Comparison of ENCODE assay signal across 17 cellular contexts in genomic region chr6:1735239-1735803, GRCh38.
A peak's percentile ranks its signal among the peaks of the same experiment; 100 is the strongest.
DNase-seq lines count a peak whose midpoint lies in the region; ATAC-seq and TF ChIP-seq lines count a peak whose summit lies in the region.
"Had no signal": no experiment of that assay in that cellular context is flagged by ENCODE, and none has a peak within 500 bp of the region (broad histone marks: within the 10 kb centered on the region; RNA-seq: fewer than 3 reads in every experiment).

No MANE protein-coding gene starts in this region.

- WGBS in stomach, 5 donors, result 55 to 85% (median 75%) methylated on average over 6 of the region's 6 CpGs

- no peaks in the 10 kb centered on the region for H3K79me2 ChIP-seq in OCI-LY7 (ENCODE audit: insufficient read depth, low read depth, low read length)
- H3K79me2 ChIP-seq in Karpas-422 (ENCODE audit: low read length), result no peaks in the 10 kb centered on the region

- H3K36me3 ChIP-seq in OCI-LY7 (ENCODE audit: insufficient read depth, low read length) (no peaks in the 10 kb centered on the region), mucosa of descending colon (ENCODE audit: low read depth) (no peaks in the 10 kb centered on the region), stomach (peaks cover 0 to 9% (median 5%) of the 10 kb centered on the region in 4 donors), Karpas-422 (ENCODE audit: insufficient read depth, low read length) (no peaks in the 10 kb centered on the region)

- TF ChIP-seq EP300 in stomach (IDR thresholded peaks at IDR 0.05), result no peak

- H3K4me2 ChIP-seq in OCI-LY7 (ENCODE audit: low read length), result peak overlapping the region; percentile 79
- no peak overlapping the region for H3K4me2 ChIP-seq in Karpas-422 (ENCODE audit: low read depth, low read length, poor library complexity, severe bottlenecking)

- H3K4me1 ChIP-seq in OCI-LY7 (ENCODE audit: insufficient read depth, low read length, poor library complexity, severe bottlenecking) (peaks cover 62% of the 10 kb centered on the region), mucosa of descending colon (ENCODE audit: low read depth) (no peaks in the 10 kb centered on the region), stomach (no peaks in the 10 kb centered on the region), Karpas-422 (ENCODE audit: low read length) (peaks cover 17% of the 10 kb centered on the region)

- intact Hi-C loops in OCI-LY7 (cut with micrococcal nuclease; ENCODE audit: unreplicated experiment), result no loop called here
- intact Hi-C loops in mucosa of descending colon (cut with DNase I, micrococcal nuclease), result no loop called here
- intact Hi-C loops in stomach (cut with DNase I; ENCODE audit: low total_unique reads), result no loop called here

- ATAC-seq in mucosa of descending colon (peak; percentile 41), GM21528 (IDR thresholded peaks at IDR 0.05; ENCODE audit: low FRiP score, unreplicated experiment) (no peak)
- ATAC-seq: HCT116, Panc1 had no signal

- H3K9ac ChIP-seq in Karpas-422 (ENCODE audit: low read length), result no peak overlapping the region
- H3K9ac ChIP-seq: GM23248 had no signal

- CTCF ChIA-PET in OCI-LY7 (lab: Charles Lee; ENCODE audit: unreplicated experiment), result no interaction called here

- H3K4me3 ChIP-seq in OCI-LY7 (ENCODE audit: low read depth, low read length, poor library complexity, severe bottlenecking), result no peak overlapping the region
- no peak overlapping the region for H3K4me3 ChIP-seq in mucosa of descending colon
- H3K4me3 ChIP-seq in stomach, result no peak overlapping the region
- H3K4me3 ChIP-seq in Karpas-422 (ENCODE audit: low read length), result no peak overlapping the region
- H3K4me3 ChIP-seq: GM23248 had no signal

- H2AFZ ChIP-seq in OCI-LY7 (ENCODE audit: low read length) (no peak overlapping the region), Karpas-422 (ENCODE audit: low read length) (no peak overlapping the region)
- H2AFZ ChIP-seq: GM23248 had no signal

- H3K27ac ChIP-seq in OCI-LY7 (ENCODE audit: low read depth, low read length, poor library complexity, severe bottlenecking), result no peak overlapping the region
- H3K27ac ChIP-seq in stomach, result no peak overlapping the region
- no peak overlapping the region for H3K27ac ChIP-seq in Karpas-422 (ENCODE audit: low read length)
- H3K27ac ChIP-seq: GM23248 had no signal

- TF ChIP-seq CTCF in OCI-LY7 (conservative IDR thresholded peaks at IDR 0.05; ENCODE audit: low read length) (no peak), mucosa of descending colon (IDR thresholded peaks at IDR 0.05) (no peak), stomach (IDR thresholded peaks at IDR 0.05) (no peak)

- BruUV-seq in OCI-LY7 (replicated peaks; lab: Mats Ljungman, UMichigan), result no TSS peak

- TF ChIP-seq POLR2A in stomach (IDR thresholded peaks at IDR 0.05), result no peak

- H3K9me3 ChIP-seq in OCI-LY7 (ENCODE audit: low read length) (no peaks in the 10 kb centered on the region), mucosa of descending colon (peaks cover 2% of the 10 kb centered on the region), stomach (peaks cover 0 to 8% (median 2%) of the 10 kb centered on the region in 4 donors), Karpas-422 (ENCODE audit: low read length) (no peaks in the 10 kb centered on the region)

- H4K20me1 ChIP-seq in OCI-LY7 (ENCODE audit: insufficient read depth, low read length) (no peaks in the 10 kb centered on the region), Karpas-422 (ENCODE audit: insufficient read depth, low read depth, low read length) (0 out of 2 replicates have a peak, but pooled peaks cover 6% of the 10 kb centered on the region)

- no peaks in the 10 kb centered on the region for H3K27me3 ChIP-seq in stomach
- no peaks in the 10 kb centered on the region for H3K27me3 ChIP-seq in Karpas-422 (ENCODE audit: low read length)

- H3K9me2 ChIP-seq in OCI-LY7 (ENCODE audit: insufficient read depth, low read length) (no peaks in the 10 kb centered on the region), Karpas-422 (replicated peaks; ENCODE audit: insufficient read depth, low read length) (no peaks in the 10 kb centered on the region)

- POLR2A ChIA-PET in OCI-LY7 (lab: Charles Lee), result no interaction called here

- peak; percentile 73 for DNase-seq in HT-29 (ENCODE audit: low spot score)
- no peak for DNase-seq in OCI-LY7 (ENCODE audit: low spot score)
- DNase-seq in mucosa of descending colon, result peak in 1 of 3 donors; percentile 45
- DNase-seq in stomach, result peak; percentile 64
- DNase-seq in Karpas-422, result no peak
- no peak for DNase-seq in activated CD4-positive, alpha-beta T cell treated with anti-CD3 and anti-CD28 coated beads, Interleukin-2, amount 50 U/mL, for 48 hours
- DNase-seq: ACHN, COR-L47, GM23248, MM.1S, NCI-H1105, NCI-H1694, NCI-H446, NCI-H748 treated with DMSO at 0.1 percent for 48 hours had no signal

Comparison
In these comparisons a context has a peak if more than half of its experiments do, and no peak if none do; other contexts are left out.
1. DNase-seq: peak in HT-29 (single experiment) and stomach (single experiment); none in OCI-LY7 (single experiment), Karpas-422 (single experiment) and activated CD4-positive, alpha-beta T cell treated with anti-CD3 and anti-CD28 coated beads, Interleukin-2, amount 50 U/mL, for 48 hours (0 of 2).